In genomic region chr1:1746566-1746909, GRCh38 we compare ENCODE assay signal across 8 cellular contexts. TPM values are rescaled to one million over a fixed set of nuclear protein-coding genes. Genes with fewer than 3 reads are reported as not detected.
DNase-seq lines count a peak whose midpoint lies in the region; ATAC-seq, FAIRE-seq and TF ChIP-seq lines count a peak whose summit lies in the region.
"Not testable (repeated sequence)": the region's sequence is repeated elsewhere in the genome, so short reads cannot be mapped to it uniquely, and the experiment has no call there.

No MANE protein-coding gene starts in this region.

- H3K4me3 Mint-ChIP-seq in CD4-positive, alpha-beta T cell, result peak overlapping the region; percentile 54

- not testable (repeated sequence) for H3K27me3 Mint-ChIP-seq in CD4-positive, alpha-beta T cell

- not testable (repeated sequence) for H3K36me3 Mint-ChIP-seq in CD4-positive, alpha-beta T cell (ENCODE audit: low read depth)

- H3K9me3 ChIP-seq in CD4-positive, alpha-beta T cell (ENCODE audit: control insufficient read depth, low read length); duodenal mucosa (ENCODE audit: control insufficient read depth in 1 of 2, low read length in 2 of 2); lung (ENCODE audit: control insufficient read depth in 2 of 2, insufficient read depth in 1 of 2, low read length in 1 of 2); small intestine (ENCODE audit: control insufficient read depth, low read depth): not testable (repeated sequence)

- H3K27ac ChIP-seq in CD4-positive, alpha-beta T cell (ENCODE audit: low read depth, low read length), result not testable (repeated sequence)
- H3K27ac ChIP-seq in duodenal mucosa (ENCODE audit: low read depth, low read length) (peak overlapping the region; percentile 80), lung (ENCODE audit: low read depth in 1 of 2, low read length in 1 of 2) (peak overlapping the region; percentile 70 to 91), small intestine (ENCODE audit: low read depth in 1 of 2, low read length in 1 of 2) (peak overlapping the region; percentile 48 to 92)

- H3K4me1 Mint-ChIP-seq in CD4-positive, alpha-beta T cell (ENCODE audit: low read depth), result not testable (repeated sequence)

- no CpG with 5 or more reads among the region's 35 CpGs for WGBS in lung, 2 donors
- WGBS in small intestine, 3 donors, result no CpG with 5 or more reads among the region's 35 CpGs

- POLR2A ChIA-PET in CD4-positive, alpha-beta T cell (lab: Charles Lee), result not testable (repeated sequence)

- H3K9me3 Mint-ChIP-seq in CD4-positive, alpha-beta T cell, result not testable (repeated sequence)

- CTCF ChIA-PET in CD4-positive, alpha-beta T cell (lab: Charles Lee), result not testable (repeated sequence)

- not testable (repeated sequence) for TF ChIP-seq CTCF in CD4-positive, alpha-beta T cell (IDR thresholded peaks at IDR 0.05); lung (IDR thresholded peaks at IDR 0.05; ENCODE audit: control extremely low read depth, extremely low read depth)

- H3K36me3 ChIP-seq in duodenal mucosa (ENCODE audit: control insufficient read depth in 1 of 2, insufficient read depth in 2 of 2, low read length in 2 of 2); lung (ENCODE audit: control insufficient read depth in 2 of 2, insufficient read depth in 2 of 2, low read length in 2 of 2); small intestine (ENCODE audit: control insufficient read depth in 2 of 2, insufficient read depth in 2 of 2, low read length in 2 of 2): not testable (repeated sequence)

- not testable (repeated sequence) for H3K27me3 ChIP-seq in CD4-positive, alpha-beta T cell (ENCODE audit: control insufficient read depth, insufficient read depth, low read length); duodenal mucosa (ENCODE audit: control insufficient read depth in 1 of 2, insufficient read depth in 2 of 2, low read length in 2 of 2); lung (ENCODE audit: control insufficient read depth, insufficient read depth); small intestine (ENCODE audit: control insufficient read depth in 2 of 2, insufficient read depth in 2 of 2, low read length in 2 of 2)

- DNase-seq in CD4-positive, alpha-beta T cell; lung (ENCODE audit: low spot score); small intestine: not testable (repeated sequence)

- H3K9ac ChIP-seq in duodenal mucosa (ENCODE audit: low read depth in 1 of 2, low read length in 2 of 2), result not testable (repeated sequence)

- H3K4me1 ChIP-seq in duodenal mucosa (ENCODE audit: control insufficient read depth in 1 of 2, insufficient read depth in 2 of 2, low read length in 2 of 2); lung (ENCODE audit: control insufficient read depth in 2 of 2, insufficient read depth in 2 of 2, low read length in 2 of 2); small intestine (ENCODE audit: control insufficient read depth in 2 of 2, insufficient read depth in 1 of 2, low read depth in 1 of 2, low read length in 1 of 2): not testable (repeated sequence)

- FAIRE-seq in small intestine (lab: Jason Lieb, UNC), result not testable (repeated sequence)

- intact Hi-C loops in CD4-positive, alpha-beta T cell (cut with DNase I, micrococcal nuclease), result loop anchor here in 1 of 2 experiments (10.0 kb wide), 1 partner anchor 52 kb away; the partner anchor contains the start of gene SLC35E2B

- peak; percentile 79 for ATAC-seq in CD4-positive, alpha-beta T cell (ENCODE audit: poor library complexity)
- peak; percentile 80 for ATAC-seq in GM19438 (IDR thresholded peaks at IDR 0.05; ENCODE audit: low read depth, unreplicated experiment)
- peak; percentile 90 for ATAC-seq in HG02798 (IDR thresholded peaks at IDR 0.05; ENCODE audit: poor library complexity, unreplicated experiment)
- peak; percentile 74 for ATAC-seq in HG03558 (IDR thresholded peaks at IDR 0.05; ENCODE audit: extremely low read depth, unreplicated experiment)
- peak; percentile 76 to 84 for ATAC-seq in activated CD4-positive, CD25-positive, alpha-beta regulatory T cell treated with anti-CD3 and anti-CD28 coated beads, Interleukin-2, amount 50 U/mL, for 24 hours
- ATAC-seq in lung (ENCODE audit: insufficient read depth, low FRiP score), result peak; percentile 93

- H3K27ac Mint-ChIP-seq in CD4-positive, alpha-beta T cell, result peak overlapping the region; percentile 71

- H3K4me3 ChIP-seq in duodenal mucosa (ENCODE audit: low read depth in 1 of 2, low read length in 2 of 2); lung: not testable (repeated sequence)
- H3K4me3 ChIP-seq in small intestine (ENCODE audit: low read depth in 1 of 2, low read length in 2 of 2), result peak overlapping the region in 1 of 2 donors; percentile 36

RNA-seq across cellular contexts. Expression of gene CDK11A, which starts 22.4 kb away (rescaled TPM):
- total RNA-seq in CD4-positive, alpha-beta T cell, result 100 to 1,000 TPM; 206 to 217 TPM
- total RNA-seq in lung, result 10 to 100 TPM; 16.5 to 45.1 TPM
- polyA plus RNA-seq in lung (10 to 100 TPM; 19.9 to 34.7 TPM), small intestine (100 to 1,000 TPM in 1 of 3 donors, 10 to 100 TPM in 2; 25.5 to 232 (median 71.3) TPM)

RNA-seq across cellular contexts. Expression of gene NADK, which starts 31.7 kb away (rescaled TPM):
- 10 to 100 TPM; 19.9 to 25.1 TPM for total RNA-seq in CD4-positive, alpha-beta T cell
- total RNA-seq in lung, result 100 to 1,000 TPM in 1 of 2 donors, 10 to 100 TPM in 1; 53.2 to 121 TPM
- polyA plus RNA-seq in lung (100 to 1,000 TPM in 1 of 2 donors, 10 to 100 TPM in 1; 56.0 to 144 TPM), small intestine (10 to 100 TPM; 67.8 to 84.1 (median 70.0) TPM)

RNA-seq across cellular contexts. Expression of gene SLC35E2B, which starts 53.9 kb away (rescaled TPM):
- total RNA-seq in CD4-positive, alpha-beta T cell, result 10 to 100 TPM; 43.9 to 45.3 TPM
- 10 to 100 TPM; 41.0 to 45.9 TPM for total RNA-seq in lung
- polyA plus RNA-seq in lung (10 to 100 TPM; 19.1 to 20.8 TPM), small intestine (10 to 100 TPM; 21.6 to 34.4 (median 33.5) TPM)

Comparison
In these comparisons a context has a peak if more than half of its experiments do, and no peak if none do; other contexts are left out.
1. RNA of gene CDK11A, which starts 22.4 kb away (total RNA-seq): 206 to 217 TPM in CD4-positive, alpha-beta T cell; 16.5 to 45.1 TPM in lung; every median in the first group is over 4 times any median in the second.
2. Peak in every context shown above with its lines, with median percentiles within 50 percentile points of each other: ATAC-seq.